In the genomic region with DNA sequence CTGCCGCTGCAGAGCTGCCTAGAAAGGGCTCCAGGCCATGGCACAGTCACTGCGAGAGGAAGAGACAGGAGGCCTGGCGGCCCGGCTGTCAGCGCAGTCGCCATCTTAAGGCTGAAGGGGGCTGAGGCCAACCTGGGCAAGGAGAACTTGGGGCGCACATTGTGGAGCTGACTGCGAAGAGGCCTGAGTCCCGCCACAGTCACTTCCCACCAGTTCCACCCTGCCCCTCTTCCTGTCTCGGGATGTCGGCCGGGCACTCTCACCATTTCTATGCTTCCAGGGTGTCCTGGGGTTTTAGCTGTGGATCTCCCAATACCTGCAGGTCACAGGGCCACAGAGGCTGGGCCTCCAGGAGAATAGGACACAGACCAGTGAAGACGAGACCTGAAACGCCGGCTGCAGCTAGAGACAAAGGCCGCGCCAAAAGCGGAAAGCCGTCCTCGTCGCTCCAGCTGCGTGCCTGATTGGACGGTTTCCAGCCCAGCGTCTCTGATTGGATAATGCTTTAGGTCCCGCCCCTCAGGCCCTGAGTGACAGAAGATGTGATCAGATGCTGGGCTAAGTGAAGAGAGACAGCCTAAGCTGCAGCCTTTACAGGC, we compare ENCODE assay signal across 8 cellular contexts.
DNase-seq lines count a peak whose midpoint lies in the region; ATAC-seq and TF ChIP-seq lines count a peak whose summit lies in the region.

No MANE protein-coding gene starts in this region.

- DNase-seq in SJCRH30 (peak; percentile 96 to 99), Right ventricle myocardium inferior (ENCODE audit: missing footprints) (peak; percentile 93), ovary (peak; percentile 79 to 90 (median 89)), testis (peak; percentile 97), NCI-H82 (lab: John Stamatoyannopoulos, UW) (no peak)

- no peaks in the 10 kb centered on the region for H3K9me3 Mint-ChIP-seq in activated naive CD8-positive, alpha-beta T cell (ENCODE audit: low read depth)

- WGBS in ovary, 3 donors, result 0 to 2% (median 1%) methylated on average over 22 to 25 of the region's 25 CpGs
- 1 to 2% methylated on average over 9 to 25 of the region's 25 CpGs for WGBS in testis, 2 donors

- intact Hi-C loops in Right ventricle myocardium inferior (cut with DNase I) (loop anchor here (1.0 kb wide), 1 partner anchor 71 kb away; a partner anchor contains a TSS), ovary (cut with DNase I) (no loop called here), testis (cut with DNase I; ENCODE audit: low total_unique reads) (no loop called here)

- TF ChIP-seq POLR2A in ovary (IDR thresholded peaks at IDR 0.05), result no peak
- no peak for TF ChIP-seq POLR2A in testis (IDR thresholded peaks at IDR 0.05)

- peak; percentile 70 for ATAC-seq in GM18508 (IDR thresholded peaks at IDR 0.05; ENCODE audit: insufficient read depth, unreplicated experiment)
- ATAC-seq in HG03432 (IDR thresholded peaks at IDR 0.05; ENCODE audit: unreplicated experiment), result peak; percentile 86
- peak; percentile 95 for ATAC-seq in Right ventricle myocardium inferior

- H3K27ac Mint-ChIP-seq in activated naive CD8-positive, alpha-beta T cell, result peak overlapping the region; percentile 91

- H3K27ac ChIP-seq in SJCRH30, result peak overlapping the region; percentile 80
- no peak overlapping the region for H3K27ac ChIP-seq in ovary
- no peak overlapping the region for H3K27ac ChIP-seq in testis

- H3K4me1 Mint-ChIP-seq in activated naive CD8-positive, alpha-beta T cell (ENCODE audit: low read depth), result peaks cover 10% of the 10 kb centered on the region

- TF ChIP-seq CTCF in ovary (IDR thresholded peaks at IDR 0.05) (no peak), testis (IDR thresholded peaks at IDR 0.05) (no peak)

- H3K36me3 ChIP-seq in SJCRH30 (peaks cover 33% of the 10 kb centered on the region), ovary (no peaks in the 10 kb centered on the region), testis (ENCODE audit: low read depth, missing control alignments) (no peaks in the 10 kb centered on the region)

- H3K9me3 ChIP-seq in SJCRH30 (replicated peaks) (peaks cover 20% of the 10 kb centered on the region), ovary (no peaks in the 10 kb centered on the region), testis (no peaks in the 10 kb centered on the region)

- no peak for TF ChIP-seq EP300 in ovary (IDR thresholded peaks at IDR 0.05)

- H3K4me1 ChIP-seq in SJCRH30 (no peaks in the 10 kb centered on the region), ovary (ENCODE audit: insufficient read depth) (no peaks in the 10 kb centered on the region), testis (no peaks in the 10 kb centered on the region)

- peak overlapping the region; percentile 99 for H3K4me3 Mint-ChIP-seq in activated naive CD8-positive, alpha-beta T cell

- H3K36me3 Mint-ChIP-seq in activated naive CD8-positive, alpha-beta T cell, result peaks cover 5% of the 10 kb centered on the region

- H3K4me3 ChIP-seq in SJCRH30 (peak overlapping the region; percentile 75), ovary (peak overlapping the region; percentile 65), testis (peak overlapping the region; percentile 51 to 71)

- H3K27me3 ChIP-seq in SJCRH30 (no peaks in the 10 kb centered on the region), ovary (no peaks in the 10 kb centered on the region), testis (no peaks in the 10 kb centered on the region)

- no peaks in the 10 kb centered on the region for H3K27me3 Mint-ChIP-seq in activated naive CD8-positive, alpha-beta T cell
